ENCODE assay signal across 8 cellular contexts in the genomic region with DNA sequence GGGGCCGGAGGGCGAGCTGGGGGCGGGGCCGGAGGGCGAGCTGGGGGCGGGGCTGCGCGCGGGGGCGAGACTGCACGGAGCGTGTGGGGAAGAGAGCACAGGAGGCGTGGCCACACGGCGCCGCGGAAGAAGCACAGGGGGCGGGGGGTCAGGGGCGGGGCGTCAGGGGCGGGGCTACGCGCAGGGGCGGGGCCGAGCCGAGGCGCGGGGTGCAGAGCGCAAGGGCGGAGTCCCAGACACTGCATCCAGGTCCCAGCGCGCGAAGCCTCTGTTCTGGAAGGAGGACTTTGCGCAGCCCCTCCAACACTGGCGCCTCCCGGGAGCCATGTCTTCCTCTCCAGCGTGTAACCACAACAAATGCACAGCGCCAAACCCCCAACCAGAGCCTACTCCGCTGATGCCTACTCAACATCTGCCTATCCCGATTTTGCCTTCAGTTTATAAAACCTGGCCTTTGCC.
DNase-seq lines count a peak whose midpoint lies in the region; ATAC-seq and TF ChIP-seq lines count a peak whose summit lies in the region.

No MANE protein-coding gene starts in this region.

- H3K4me1 ChIP-seq in right lobe of liver, result peaks cover 2 to 55% (median 26%) of the 10 kb centered on the region in 4 donors

- H3K4me3 Mint-ChIP-seq in dendritic cell treated with granulocyte-macrophage colony-stimulating factor and Interleukin-4, amounts not matched to agents 40 ng/mL and 50 ng/mL, for 4 days, result peak overlapping the region; percentile 51

- intact Hi-C loops in dendritic cell treated with granulocyte-macrophage colony-stimulating factor and Interleukin-4, amounts not matched to agents 40 ng/mL and 50 ng/mL, for 4 days (cut with micrococcal nuclease), result loop anchor here (2.0 kb wide), 1 partner anchor 21 kb away; no protein-coding TSS in a partner anchor
- intact Hi-C loops in right lobe of liver (cut with DNase I), result no loop called here

- TF ChIP-seq POLR2A in right lobe of liver (IDR thresholded peaks at IDR 0.05), result no peak

- H3K27me3 Mint-ChIP-seq in dendritic cell treated with granulocyte-macrophage colony-stimulating factor and Interleukin-4, amounts not matched to agents 40 ng/mL and 50 ng/mL, for 4 days, result no peaks in the 10 kb centered on the region

- H3K27ac Mint-ChIP-seq in dendritic cell treated with granulocyte-macrophage colony-stimulating factor and Interleukin-4, amounts not matched to agents 40 ng/mL and 50 ng/mL, for 4 days, result peak overlapping the region; percentile 61

- H3K36me3 ChIP-seq in right lobe of liver, result no peaks in the 10 kb centered on the region

- no peaks in the 10 kb centered on the region for H3K27me3 ChIP-seq in right lobe of liver

- H3K9me3 ChIP-seq in right lobe of liver, result no peaks in the 10 kb centered on the region

- peaks cover 59% of the 10 kb centered on the region for H3K36me3 Mint-ChIP-seq in dendritic cell treated with granulocyte-macrophage colony-stimulating factor and Interleukin-4, amounts not matched to agents 40 ng/mL and 50 ng/mL, for 4 days (ENCODE audit: low read depth)

- H3K9me3 Mint-ChIP-seq in dendritic cell treated with granulocyte-macrophage colony-stimulating factor and Interleukin-4, amounts not matched to agents 40 ng/mL and 50 ng/mL, for 4 days, result no peaks in the 10 kb centered on the region

- DNase-seq in GM10266 (ENCODE audit: extremely low spot score), result peak; percentile 100
- DNase-seq in NCI-H2227 (lab: John Stamatoyannopoulos, UW; ENCODE audit: unreplicated experiment), result peak; percentile 81
- peak; percentile 85 to 86 for DNase-seq in activated CD4-positive, alpha-beta T cell treated with anti-CD3 and anti-CD28 coated beads, Interleukin-2, amount 50 U/mL, for 4 hours
- DNase-seq in right lobe of liver, result peak; percentile 93 to 95 (median 95)
- DNase-seq in stimulated activated CD4-positive, alpha-beta T cell treated with anti-CD3 and anti-CD28 coated beads, Interleukin-2, amount 100 ng/mL, for 48 hours, result peak; percentile 80 to 85
- DNase-seq in NCI-H82 treated with DMSO at 0.1 percent for 48 hours (lab: John Stamatoyannopoulos, UW; ENCODE audit: unreplicated experiment), result no peak

- no peak overlapping the region for H3K27ac ChIP-seq in right lobe of liver

- TF ChIP-seq CTCF in GM10266 (IDR thresholded peaks at IDR 0.05; ENCODE audit: control insufficient read depth, insufficient read depth, low read depth, missing control alignments) (no peak), right lobe of liver (IDR thresholded peaks at IDR 0.05) (no peak)

- peak overlapping the region in 2 of 3 donors; percentile 93 to 96 for H3K4me3 ChIP-seq in right lobe of liver

- WGBS in right lobe of liver (ENCODE audit: insufficient coverage, low coverage, low lambda C conversion rate, missing lambda C conversion rate), result 0% methylated on average over 2 of the region's 40 CpGs

- ATAC-seq in HG02763 (IDR thresholded peaks at IDR 0.05; ENCODE audit: unreplicated experiment) (peak; percentile 69), right lobe of liver (peak; percentile 79 to 88 (median 83))

- peaks cover 83% of the 10 kb centered on the region for H3K4me1 Mint-ChIP-seq in dendritic cell treated with granulocyte-macrophage colony-stimulating factor and Interleukin-4, amounts not matched to agents 40 ng/mL and 50 ng/mL, for 4 days (ENCODE audit: low read depth)
